Comparison of ENCODE assay signal across 8 cellular contexts in the genomic region with DNA sequence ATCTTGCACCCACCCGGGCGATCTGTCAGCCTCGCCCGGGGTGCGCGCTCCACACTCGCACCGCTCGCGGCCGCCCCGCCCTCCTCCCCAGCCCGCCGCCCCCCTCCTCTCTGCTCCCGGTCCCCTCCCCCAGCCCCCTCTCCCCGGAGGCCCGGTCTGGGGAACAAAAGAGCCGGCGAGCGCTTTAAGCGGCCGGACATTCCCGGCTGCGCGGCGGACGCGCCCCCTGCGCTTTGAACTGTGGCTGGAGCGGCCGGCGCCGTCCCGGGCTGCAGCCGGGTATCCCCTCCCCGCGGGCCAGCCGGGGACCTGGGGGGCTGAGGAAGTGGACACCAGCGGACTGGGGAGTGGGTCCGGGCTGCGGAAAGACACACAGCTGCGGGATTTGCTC. TPM values are rescaled to one million over a fixed set of nuclear protein-coding genes. Genes with fewer than 3 reads are reported as not detected.
DNase-seq lines count a peak whose midpoint lies in the region; ATAC-seq and TF ChIP-seq lines count a peak whose summit lies in the region.

TSS of gene IGDCC3 (minus strand) at position 27 of the 391 bp plus-strand sequence. CDS start 214 bp downstream, outside the sequence.

- no peak within 1 kb of the TSS for H3K9ac ChIP-seq in MM.1S (ENCODE audit: low read length)

- peak within 1 kb of the TSS; percentile 96 for H3K27ac Mint-ChIP-seq in endothelial cell (ENCODE audit: unreplicated experiment)
- no peak within 1 kb of the TSS for H3K27ac Mint-ChIP-seq in natural killer cell

- POLR2A ChIA-PET in BJ (lab: Charles Lee), result no interaction called here

- peak within 1 kb of the TSS; percentile 83 for H3K4me2 ChIP-seq in MM.1S (ENCODE audit: low read depth, low read length)

- no peaks in the 10 kb centered on the region for H3K79me2 ChIP-seq in MM.1S (ENCODE audit: low read length)

- peaks cover 44% of the 10 kb centered on the region for H3K36me3 Mint-ChIP-seq in endothelial cell (ENCODE audit: low read depth, unreplicated experiment)
- peaks cover 6% of the 10 kb centered on the region for H3K36me3 Mint-ChIP-seq in natural killer cell

- H2AFZ ChIP-seq in MM.1S (ENCODE audit: low read length), result peak within 1 kb of the TSS; percentile 42; the same call in 1 of the 2 replicates

- peak within 1 kb of the TSS; percentile 28 for H3K4me3 ChIP-seq in BJ (ENCODE audit: low read depth, low read length)
- peak within 1 kb of the TSS; percentile 48 for H3K4me3 ChIP-seq in MM.1S (ENCODE audit: low read length)

- no peaks in the 10 kb centered on the region for H3K4me1 ChIP-seq in MM.1S (ENCODE audit: low read length)

- H3K27me3 Mint-ChIP-seq in endothelial cell (ENCODE audit: unreplicated experiment) (peaks cover 9% of the 10 kb centered on the region), natural killer cell (ENCODE audit: low read depth in 2 of 2) (peaks cover 56 to 62% of the 10 kb centered on the region in 2 donors)

- peak within 1 kb of the TSS; percentile 99 for H3K4me3 Mint-ChIP-seq in endothelial cell (ENCODE audit: unreplicated experiment)
- H3K4me3 Mint-ChIP-seq in natural killer cell, result peak within 1 kb of the TSS; percentile 82

- no peaks in the 10 kb centered on the region for H3F3A ChIP-seq in MM.1S (ENCODE audit: insufficient read depth, low read length)

- no peaks in the 10 kb centered on the region for H3K9me2 ChIP-seq in MM.1S (replicated peaks; ENCODE audit: insufficient read depth, low read length)

- H3K9me3 Mint-ChIP-seq in endothelial cell (ENCODE audit: unreplicated experiment) (no peaks in the 10 kb centered on the region), natural killer cell (no peaks in the 10 kb centered on the region)

- no peak within 1 kb of the TSS for H3K27ac ChIP-seq in MM.1S (ENCODE audit: low read length)

- no peak for TF ChIP-seq CTCF in BJ (IDR thresholded peaks at IDR 0.05; ENCODE audit: insufficient read depth, low read depth, low read length)
- no peak for TF ChIP-seq CTCF in MM.1S (IDR thresholded peaks at IDR 0.05; ENCODE audit: low read length)
- no peak for TF ChIP-seq CTCF in endothelial cell (IDR thresholded peaks at IDR 0.05; ENCODE audit: unreplicated experiment)
- TF ChIP-seq CTCF in natural killer cell (IDR thresholded peaks at IDR 0.05), result no peak

- intact Hi-C loops in natural killer cell (cut with micrococcal nuclease), result no loop called here

- ATAC-seq in natural killer cell (no peak), HG03354 (IDR thresholded peaks at IDR 0.05; ENCODE audit: poor library complexity, severe bottlenecking, unreplicated experiment) (no peak), GM19397 (IDR thresholded peaks at IDR 0.05; ENCODE audit: unreplicated experiment) (no peak), HG03175 (IDR thresholded peaks at IDR 0.05; ENCODE audit: unreplicated experiment) (no peak)

- CTCF ChIA-PET in BJ (lab: Yijun Ruan, JAX), result interaction anchor here (1.2 to 20.1 kb wide), 3 partner anchors 15 to 56 kb away, joined by 3 to 454 read pairs (median 9); no protein-coding TSS in a partner anchor

- peaks cover 70% of the 10 kb centered on the region for H3K4me1 Mint-ChIP-seq in endothelial cell (ENCODE audit: unreplicated experiment)
- H3K4me1 Mint-ChIP-seq in natural killer cell, result peaks cover 9 to 22% of the 10 kb centered on the region in 2 donors

- H3K27me3 ChIP-seq in BJ (ENCODE audit: control insufficient read depth, insufficient read depth, low read length) (peaks cover 37% of the 10 kb centered on the region), MM.1S (replicated peaks; ENCODE audit: insufficient read depth, low read length) (peaks cover 78% of the 10 kb centered on the region)

- H3K36me3 ChIP-seq in BJ (ENCODE audit: control insufficient read depth, insufficient read depth, low read length), result no peaks in the 10 kb centered on the region
- H3K36me3 ChIP-seq in MM.1S (replicated peaks; ENCODE audit: insufficient read depth, low read length), result no peaks in the 10 kb centered on the region

- no peaks in the 10 kb centered on the region for H3K9me3 ChIP-seq in MM.1S (replicated peaks; ENCODE audit: insufficient read depth, low read length)

- DNase-seq in BJ (ENCODE audit: low read depth) (no peak), MM.1S (no peak), endothelial cell (ENCODE audit: low spot score) (peak; percentile 82), natural killer cell (no peak), COR-L47 (lab: John Stamatoyannopoulos, UW) (no peak)

- H4K20me1 ChIP-seq in MM.1S (ENCODE audit: insufficient read depth, low read length), result no peaks in the 10 kb centered on the region

RNA-seq across cellular contexts. Expression of gene IGDCC3, which starts in this region (rescaled TPM):
- not detected in 2 replicates for polyA plus RNA-seq in BJ (2011; rRNA removed)
- polyA minus RNA-seq in BJ (2011; rRNA and poly(A)+ RNA removed), result not detected in 2 replicates
- total RNA-seq in endothelial cell (ENCODE audit: unreplicated experiment) (538 TPM), natural killer cell (not detected)

Comparison
In these comparisons a context has a peak if more than half of its experiments do, and no peak if none do; other contexts are left out.
1. RNA of gene IGDCC3 (total RNA-seq): 538 TPM in endothelial cell (single experiment); not detected in natural killer cell; every median in the first group is over 100 times any median in the second.